Comparison of ENCODE assay signal across 1 cellular context in the genomic region with DNA sequence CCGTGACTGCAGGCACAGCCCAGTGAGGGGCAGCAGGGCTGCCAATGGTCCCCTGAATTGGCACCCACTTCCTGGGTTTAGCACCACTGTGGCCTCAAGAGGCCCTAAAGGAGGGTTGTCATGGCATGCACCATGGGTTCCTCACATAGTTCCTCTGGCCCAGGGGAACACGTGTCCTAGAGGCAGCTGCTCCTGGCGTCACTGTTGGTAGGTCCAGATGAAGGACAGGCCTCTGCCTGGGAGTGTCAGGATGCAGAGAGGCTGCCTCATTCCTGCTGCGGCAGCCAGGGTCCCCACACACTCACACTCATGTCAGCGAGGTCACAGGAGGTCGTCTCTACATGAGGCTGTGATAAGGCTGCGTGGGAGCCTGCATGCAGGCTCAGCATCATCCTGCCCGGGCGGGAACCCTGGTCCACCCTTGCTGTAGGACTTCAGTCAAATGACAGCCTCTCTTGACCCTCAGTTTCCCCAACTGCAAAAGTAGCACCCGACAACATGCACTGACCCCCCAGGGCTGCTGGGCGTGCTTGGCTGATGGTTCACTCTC.
TF ChIP-seq lines count a peak whose summit lies in the region.

No MANE protein-coding gene starts in this region.

TF ChIP-seq in IMR-90, 13 proteins besides CTCF, POLR2A, EP300 and RAD21 (continued from another document):
- TF ChIP-seq, protein P1, sequence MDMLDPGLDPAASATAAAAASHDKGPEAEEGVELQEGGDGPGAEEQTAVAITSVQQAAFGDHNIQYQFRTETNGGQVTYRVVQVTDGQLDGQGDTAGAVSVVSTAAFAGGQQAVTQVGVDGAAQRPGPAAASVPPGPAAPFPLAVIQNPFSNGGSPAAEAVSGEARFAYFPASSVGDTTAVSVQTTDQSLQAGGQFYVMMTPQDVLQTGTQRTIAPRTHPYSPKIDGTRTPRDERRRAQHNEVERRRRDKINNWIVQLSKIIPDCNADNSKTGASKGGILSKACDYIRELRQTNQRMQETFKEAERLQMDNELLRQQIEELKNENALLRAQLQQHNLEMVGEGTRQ (IDR thresholded peaks at IDR 0.05; ENCODE audit: low read depth, low read length), result no peak
- TF ChIP-seq, protein P2, sequence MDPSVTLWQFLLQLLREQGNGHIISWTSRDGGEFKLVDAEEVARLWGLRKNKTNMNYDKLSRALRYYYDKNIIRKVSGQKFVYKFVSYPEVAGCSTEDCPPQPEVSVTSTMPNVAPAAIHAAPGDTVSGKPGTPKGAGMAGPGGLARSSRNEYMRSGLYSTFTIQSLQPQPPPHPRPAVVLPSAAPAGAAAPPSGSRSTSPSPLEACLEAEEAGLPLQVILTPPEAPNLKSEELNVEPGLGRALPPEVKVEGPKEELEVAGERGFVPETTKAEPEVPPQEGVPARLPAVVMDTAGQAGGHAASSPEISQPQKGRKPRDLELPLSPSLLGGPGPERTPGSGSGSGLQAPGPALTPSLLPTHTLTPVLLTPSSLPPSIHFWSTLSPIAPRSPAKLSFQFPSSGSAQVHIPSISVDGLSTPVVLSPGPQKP (IDR thresholded peaks at IDR 0.05; ENCODE audit: borderline replicate concordance, low read depth, low read length), result no peak
- no peak for TF ChIP-seq SMC3 (IDR thresholded peaks at IDR 0.05; ENCODE audit: low read depth, low read length)
- TF ChIP-seq MXI1 (IDR thresholded peaks at IDR 0.05; ENCODE audit: borderline replicate concordance, low read depth, low read length), result no peak
- TF ChIP-seq NFE2L2 (IDR thresholded peaks at IDR 0.05; ENCODE audit: low read depth, low read length), result no peak
- TF ChIP-seq CEBPB (IDR thresholded peaks at IDR 0.05; ENCODE audit: low read depth, low read length), result no peak
- TF ChIP-seq CHD1 (IDR thresholded peaks at IDR 0.05; ENCODE audit: low read depth, low read length), result no peak
- TF ChIP-seq FOS (IDR thresholded peaks at IDR 0.05; ENCODE audit: low read depth, low read length), result no peak
- TF ChIP-seq BHLHE40 (IDR thresholded peaks at IDR 0.05; ENCODE audit: low read depth, low read length), result no peak
TF ChIP-seq in IMR-90: peak in this region for 0.
